ENCODE assay signal across 13 cellular contexts in genomic region chr5:3218916-3219650, GRCh38.
DNase-seq lines count a peak whose midpoint lies in the region; ATAC-seq and TF ChIP-seq lines count a peak whose summit lies in the region.
"Had no signal": no experiment of that assay in that cellular context is flagged by ENCODE, and none has a peak within 500 bp of the region (broad histone marks: within the 10 kb centered on the region; RNA-seq: fewer than 3 reads in every experiment).

No MANE protein-coding gene starts in this region.

- whole genome bisulfite sequencing in trophoblast cell (ENCODE audit: extremely low coverage, insufficient coverage, insufficient read length): no CpG with 5 or more reads among the region's 20 CpGs

- no peak overlapping the region for H3K4ac ChIP-seq in trophoblast cell (ENCODE audit: low read depth, low read length)

- H3K79me1 ChIP-seq in trophoblast cell (ENCODE audit: low read length): no peaks in the 10 kb centered on the region

- ATAC-seq in esophagus mucosa: peak; percentile 16
- ATAC-seq: CD8-positive, alpha-beta T cell had no signal

- no peaks in the 10 kb centered on the region for H3K4me1 ChIP-seq in colonic mucosa
- no peaks in the 10 kb centered on the region for H3K4me1 ChIP-seq in trophoblast cell (ENCODE audit: control insufficient read depth in 1 of 2, insufficient read depth in 2 of 2, low read length in 2 of 2)

- H2BK120ac ChIP-seq in trophoblast cell (ENCODE audit: insufficient read depth, low read length, poor library complexity): no peak overlapping the region

- H2BK12ac ChIP-seq in trophoblast cell (ENCODE audit: low read length): no peak overlapping the region

- no peak overlapping the region for H3K14ac ChIP-seq in trophoblast cell (ENCODE audit: low read length)

- H3K79me2 ChIP-seq in trophoblast cell (ENCODE audit: control insufficient read depth, insufficient read depth, low read length, poor library complexity): no peaks in the 10 kb centered on the region

- no peak overlapping the region for H2AK5ac ChIP-seq in trophoblast cell (ENCODE audit: low read length)

- no peaks in the 10 kb centered on the region for H3K9me3 ChIP-seq in colonic mucosa
- H3K9me3 ChIP-seq in trophoblast cell (ENCODE audit: insufficient read depth, low read depth, low read length): no peaks in the 10 kb centered on the region
- H3K9me3 ChIP-seq: BLaER1 treated with 17β-estradiol and CSF1 and Interleukin-3, amounts not matched to agents 10 nM and 100 nM had no signal

- no peak overlapping the region for H3K18ac ChIP-seq in trophoblast cell (ENCODE audit: low read length)

- H3K4me2 ChIP-seq in trophoblast cell (ENCODE audit: low read length): no peak overlapping the region
- H3K4me2 ChIP-seq: BLaER1 treated with 17β-estradiol and CSF1 and Interleukin-3, amounts not matched to agents 10 nM and 100 nM had no signal

- no peak for TF ChIP-seq CTCF in colonic mucosa (IDR thresholded peaks at IDR 0.05)

- H3K27ac ChIP-seq in colonic mucosa: no peak overlapping the region
- H3K27ac ChIP-seq in trophoblast cell (ENCODE audit: low read depth, low read length): no peak overlapping the region
- H3K27ac ChIP-seq: BLaER1 treated with 17β-estradiol and CSF1 and Interleukin-3, amounts not matched to agents 10 nM and 100 nM had no signal

- H3K4me3 ChIP-seq in colonic mucosa: no peak overlapping the region
- H3K4me3 ChIP-seq in trophoblast cell (ENCODE audit: low read depth, low read length): peak overlapping the region; percentile 10
- H3K4me3 ChIP-seq: BLaER1 treated with 17β-estradiol and CSF1 and Interleukin-3, amounts not matched to agents 10 nM and 100 nM had no signal

- DNase-seq in colonic mucosa: peak; percentile 10
- no peak for DNase-seq in trophoblast cell
- peak; percentile 32 for DNase-seq in ureter (ENCODE audit: low spot score)
- no peak for DNase-seq in NCI-H1930 (lab: John Stamatoyannopoulos, UW)
- DNase-seq in activated CD8-positive, alpha-beta memory T cell treated with anti-CD3 and anti-CD28 coated beads, Interleukin-2, amount 50 U/mL, for 48 hours: no peak
- no peak for DNase-seq in DMS53 treated with DMSO at 0.1 percent for 48 hours (lab: John Stamatoyannopoulos, UW; ENCODE audit: unreplicated experiment)
- DNase-seq: Calu3; CD8-positive, alpha-beta T cell; GOT3; H9; IMR-90 had no signal

- no peak overlapping the region for H3K23ac ChIP-seq in trophoblast cell (ENCODE audit: low read length)

- no peak overlapping the region for H4K8ac ChIP-seq in trophoblast cell (ENCODE audit: low read depth, low read length)

- H4K91ac ChIP-seq in trophoblast cell (ENCODE audit: low read depth, low read length): no peak overlapping the region

- intact Hi-C loops in colonic mucosa (cut with DNase I): no loop called here

- H4K12ac ChIP-seq in trophoblast cell (ENCODE audit: low read depth, low read length): no peak overlapping the region

- H3K36me3 ChIP-seq in colonic mucosa: no peaks in the 10 kb centered on the region
- no peaks in the 10 kb centered on the region for H3K36me3 ChIP-seq in trophoblast cell (ENCODE audit: control insufficient read depth in 1 of 2, insufficient read depth in 2 of 2, low read length in 2 of 2)
- H3K36me3 ChIP-seq: BLaER1 treated with 17β-estradiol and CSF1 and Interleukin-3, amounts not matched to agents 10 nM and 100 nM had no signal

- H3K27me3 ChIP-seq in colonic mucosa: no peaks in the 10 kb centered on the region
- no peaks in the 10 kb centered on the region for H3K27me3 ChIP-seq in trophoblast cell (ENCODE audit: insufficient read depth, low read length)
- H3K27me3 ChIP-seq: BLaER1 treated with 17β-estradiol and CSF1 and Interleukin-3, amounts not matched to agents 10 nM and 100 nM had no signal

- no peak overlapping the region for H2AFZ ChIP-seq in trophoblast cell (ENCODE audit: insufficient read depth, low read length, poor library complexity)

- H3K9ac ChIP-seq in colonic mucosa (ENCODE audit: low read depth in 2 of 2, low read length in 2 of 2) (no peak overlapping the region), trophoblast cell (ENCODE audit: low read length) (no peak overlapping the region)
- H3K9ac ChIP-seq: BLaER1 treated with 17β-estradiol and CSF1 and Interleukin-3, amounts not matched to agents 10 nM and 100 nM had no signal

- H2BK5ac ChIP-seq in trophoblast cell (ENCODE audit: low read depth, low read length, poor library complexity): no peak overlapping the region

Comparison
In these comparisons a context has a peak if more than half of its experiments do, and no peak if none do; other contexts are left out.
1. DNase-seq: peak in colonic mucosa (single experiment) and ureter (single experiment); none in trophoblast cell (0 of 2), NCI-H1930 (0 of 2), activated CD8-positive, alpha-beta memory T cell treated with anti-CD3 and anti-CD28 coated beads, Interleukin-2, amount 50 U/mL, for 48 hours (single experiment) and DMS53 treated with DMSO at 0.1 percent for 48 hours (single experiment).